ENCODE assay signal across 27 cellular contexts in the genomic region with DNA sequence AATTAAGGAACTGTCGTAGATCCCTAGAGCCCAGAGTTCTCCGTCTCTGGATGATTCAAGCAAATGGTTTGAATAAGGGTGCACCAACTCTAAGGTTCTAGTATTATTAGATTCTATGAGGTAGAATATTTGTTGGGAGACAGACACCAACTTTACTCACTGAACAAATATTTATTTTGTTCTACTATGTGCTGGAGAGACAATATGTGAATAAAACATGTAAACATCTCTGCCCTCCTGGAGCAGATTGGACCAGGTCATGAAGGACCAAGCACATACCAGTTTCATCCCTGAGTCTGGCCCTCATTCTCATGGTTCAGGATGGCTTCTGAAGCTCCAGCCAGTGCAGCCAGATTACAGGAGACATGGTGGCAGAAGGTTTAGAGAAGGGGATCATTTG.
"Had no signal": no experiment of that assay in that cellular context is flagged by ENCODE, and none has a peak within 500 bp of the region (broad histone marks: within the 10 kb centered on the region; RNA-seq: fewer than 3 reads in every experiment).

No MANE protein-coding gene starts in this region.

- FAIRE-seq: islet of Langerhans, TTC549 had no signal

- H3K4me2 ChIP-seq: smooth muscle cell had no signal

- H3K27ac ChIP-seq: ascending aorta, ovary, suprapubic skin, tibial artery, upper lobe of right lung, VCaP had no signal

- H3K27me3 ChIP-seq: ascending aorta, ovary, suprapubic skin, tibial artery, upper lobe of right lung had no signal

- H3K36me3 ChIP-seq: ascending aorta, ovary, suprapubic skin, tibial artery, upper lobe of right lung had no signal

- H3K4me3 ChIP-seq: ascending aorta, ovary, smooth muscle cell, suprapubic skin, tibial artery, upper lobe of right lung had no signal

- ATAC-seq: effector memory CD8-positive, alpha-beta T cell; esophagus mucosa; left cardiac atrium; left ventricle myocardium superior; stimulated activated naive B cell treated with anti-CD40 and anti-IgM and Interleukin-4, amounts not matched to agents 10 μg/mL and 1 μg/mL and 100 μg/mL, for 72 hours; upper lobe of right lung had no signal

- H3K4me1 ChIP-seq: upper lobe of right lung had no signal

- H3K9me3 ChIP-seq: ascending aorta, ovary, suprapubic skin, tibial artery, upper lobe of right lung had no signal

- DNase-seq: activated CD4-positive, alpha-beta T cell treated with anti-CD3 and anti-CD28 coated beads for 4 hours; activated CD4-positive, alpha-beta T cell treated with anti-CD3 and anti-CD28 coated beads, Interleukin-2, amount 50 U/mL, for 4 hours; activated gamma-delta T cell; activated naive CD4-positive, alpha-beta T cell treated with anti-CD3 and anti-CD28 coated beads, Interleukin-2, amount 10 ng/mL, durations not matched to agents 7 days and 5 days; activated naive CD8-positive, alpha-beta T cell treated with anti-CD3 and anti-CD28 coated beads, Interleukin-2, amount 10 ng/mL, durations not matched to agents 7 days and 5 days; activated T-cell treated with anti-CD3 and anti-CD28 coated beads for 4 hours; caudate nucleus; cortex of kidney; effector memory CD8-positive, alpha-beta T cell; foreskin melanocyte; glutamatergic neuron; left cardiac atrium; left ventricle myocardium superior; naive B cell; ovary; stimulated activated CD4-positive, alpha-beta T cell treated with anti-CD3 and anti-CD28 coated beads, Interleukin-2, amount 100 ng/mL, for 24 hours; stimulated activated naive B cell treated with anti-CD40 and anti-IgM and Interleukin-4, amounts not matched to agents 10 μg/mL and 1 μg/mL and 100 μg/mL, for 72 hours; T-helper 9 cell; tibial artery; upper lobe of right lung had no signal
